ENCODE assay signal across 18 cellular contexts in genomic region chr6:33820243-33820642, GRCh38. TPM values are rescaled to one million over a fixed set of nuclear protein-coding genes. Genes with fewer than 3 reads are reported as not detected.
DNase-seq lines count a peak whose midpoint lies in the region; ATAC-seq, FAIRE-seq and TF ChIP-seq lines count a peak whose summit lies in the region.
"Had no signal": no experiment of that assay in that cellular context is flagged by ENCODE, and none has a peak within 500 bp of the region (broad histone marks: within the 10 kb centered on the region; RNA-seq: fewer than 3 reads in every experiment).

No MANE protein-coding gene starts in this region.

- DNase-seq in AG08395 (ENCODE audit: low spot score) = peak; percentile 38
- DNase-seq in IMR-90 = no peak
- DNase-seq in RPMI7951 (ENCODE audit: low read depth) = peak; percentile 37
- peak; percentile 41 for DNase-seq in kidney
- no peak for DNase-seq in NCI-H1417 treated with DMSO at 0.1 percent for 48 hours (lab: John Stamatoyannopoulos, UW)
- no peak for DNase-seq in foreskin melanocyte
- DNase-seq in GM20000 (ENCODE audit: low spot score) = no peak
- no peak for DNase-seq in PC-3
- DNase-seq: 8988T, C1 segment of cervical spinal cord, H9, Kasumi-1, NCI-H1105 treated with DMSO at 0.1 percent for 48 hours, NCI-H1930, NCI-H446 treated with DMSO at 0.1 percent for 48 hours had no signal

- FAIRE-seq in kidney (lab: Jason Lieb, UNC) = no peak
- FAIRE-seq: GM12878, GM18507 had no signal

- H3K4me2 ChIP-seq in IMR-90 (ENCODE audit: low read depth, low read length) = no peak overlapping the region
- no peak overlapping the region for H3K4me2 ChIP-seq in PC-3 (ENCODE audit: low read length)

- no peak overlapping the region for H4K5ac ChIP-seq in IMR-90 (ENCODE audit: low read depth, low read length)

- no peak overlapping the region for H3K4me3 ChIP-seq in IMR-90 (ENCODE audit: insufficient read depth, low read depth, low read length)
- no peak overlapping the region for H3K4me3 ChIP-seq in kidney (ENCODE audit: low read length in 2 of 2)
- H3K4me3 ChIP-seq in PC-3 (ENCODE audit: low read length) = no peak overlapping the region
- H3K4me3 ChIP-seq: GM12878 had no signal

- no peak overlapping the region for H3K9ac ChIP-seq in IMR-90 (ENCODE audit: low read depth, low read length)
- H3K9ac ChIP-seq in kidney (ENCODE audit: low read length in 2 of 2) = no peak overlapping the region
- H3K9ac ChIP-seq in PC-3 (ENCODE audit: low read length) = no peak overlapping the region

- H2BK20ac ChIP-seq in IMR-90 (ENCODE audit: low read depth, low read length) = no peak overlapping the region

- H2BK5ac ChIP-seq in IMR-90 (ENCODE audit: low read depth, low read length, poor library complexity, severe bottlenecking) = no peak overlapping the region

- H3K27ac ChIP-seq in IMR-90 (ENCODE audit: insufficient read depth, low read length) (no peak overlapping the region), kidney (ENCODE audit: low read depth in 2 of 2, low read length in 2 of 2) (no peak overlapping the region), PC-3 (ENCODE audit: low read length) (no peak overlapping the region)

- H4K91ac ChIP-seq in IMR-90 (ENCODE audit: insufficient read depth, low read depth, low read length) = no peak overlapping the region

- H2BK15ac ChIP-seq in IMR-90 (ENCODE audit: low read depth, low read length) = no peak overlapping the region

- TF ChIP-seq CTCF in IMR-90 (conservative IDR thresholded peaks at IDR 0.05; ENCODE audit: low read depth, low read length) = no peak
- TF ChIP-seq CTCF in kidney (IDR thresholded peaks at IDR 0.05; ENCODE audit: borderline replicate concordance, extremely low read depth, insufficient read depth) = no peak
- no peak for TF ChIP-seq CTCF in GM20000 (IDR thresholded peaks at IDR 0.05; ENCODE audit: extremely low read depth, missing control alignments)
- no peak for TF ChIP-seq CTCF in PC-3 (conservative IDR thresholded peaks at IDR 0.05; ENCODE audit: low read depth, low read length)

- 47% methylated on average over 8 of the region's 10 CpGs; no CpG with 5 or more reads in 1 of the 2 experiments for WGBS in IMR-90 (ENCODE audit: extremely low coverage in 2 of 2, insufficient read length in 1 of 2), 2 experiments

- no peaks in the 10 kb centered on the region for H3K9me3 ChIP-seq in IMR-90 (ENCODE audit: control insufficient read depth, insufficient read depth, low read length)
- H3K9me3 ChIP-seq in kidney (ENCODE audit: control insufficient read depth in 1 of 2, low read length in 2 of 2) = no peaks in the 10 kb centered on the region
- H3K9me3 ChIP-seq in PC-3 (ENCODE audit: low read length) = no peaks in the 10 kb centered on the region

- H2AFZ ChIP-seq in IMR-90 (replicated peaks; ENCODE audit: low read length, poor library complexity) = peak overlapping the region; percentile 25
- no peak overlapping the region for H2AFZ ChIP-seq in PC-3 (ENCODE audit: low read length)

- in situ Hi-C loops in IMR-90 (cut with MboI; ENCODE audit: low sequenced_read_pairs) = no loop called here

- H3K36me3 ChIP-seq in IMR-90 (ENCODE audit: control insufficient read depth, insufficient read depth, low read length) (no peaks in the 10 kb centered on the region), kidney (ENCODE audit: control insufficient read depth in 1 of 2, insufficient read depth in 2 of 2, low read length in 2 of 2) (no peaks in the 10 kb centered on the region), PC-3 (ENCODE audit: low read depth, low read length) (no peaks in the 10 kb centered on the region)

- H3K56ac ChIP-seq in IMR-90 (ENCODE audit: extremely low read depth, insufficient read depth, low read length) = no peak overlapping the region

- no peak overlapping the region for H4K8ac ChIP-seq in IMR-90 (ENCODE audit: low read depth in 2 of 2, low read length in 2 of 2)

- H3K4me1 ChIP-seq in IMR-90 (ENCODE audit: control insufficient read depth, insufficient read depth, low read length) = peaks cover 4% of the 10 kb centered on the region; the same call in 1 of the 2 replicates
- peaks cover 3 to 9% of the 10 kb centered on the region in 2 donors for H3K4me1 ChIP-seq in kidney (ENCODE audit: control insufficient read depth in 1 of 2, insufficient read depth in 1 of 2, low read depth in 1 of 2, low read length in 2 of 2)
- H3K4me1 ChIP-seq in PC-3 (ENCODE audit: insufficient read depth, low read length) = no peaks in the 10 kb centered on the region

- BruUV-seq in IMR-90 (replicated peaks; lab: Mats Ljungman, UMichigan) (no TSS peak), PC-3 (replicated peaks; lab: Mats Ljungman, UMichigan) (no TSS peak)

- dilution Hi-C loops in IMR-90 (cut with HindIII; ENCODE audit: low sequenced_read_pairs, unreplicated experiment) = no loop called here

- no peaks in the 10 kb centered on the region for H3K79me1 ChIP-seq in IMR-90 (ENCODE audit: low read depth in 1 of 2, low read length in 2 of 2)

- no peak overlapping the region for H3K18ac ChIP-seq in IMR-90 (ENCODE audit: low read depth, low read length)

- H2AK9ac ChIP-seq in IMR-90 (replicated peaks; ENCODE audit: low read depth, low read length, poor library complexity) = no peak overlapping the region

- no peak overlapping the region for H2AK5ac ChIP-seq in IMR-90 (ENCODE audit: low read depth, low read length)

- H3K9me2 ChIP-seq in PC-3 (replicated peaks; ENCODE audit: low read length) = no peaks in the 10 kb centered on the region

- CTCF ChIA-PET in IMR-90 (lab: Yijun Ruan, JAX) = no interaction called here
- CTCF ChIA-PET in PC-3 (lab: Charles Lee) = no interaction called here

- H3K4ac ChIP-seq in IMR-90 (ENCODE audit: low read depth, low read length) = no peak overlapping the region

- H3K27me3 ChIP-seq in IMR-90 (ENCODE audit: control insufficient read depth, insufficient read depth, low read length) (peaks cover 57% of the 10 kb centered on the region), PC-3 (ENCODE audit: low read length) (peaks cover 24% of the 10 kb centered on the region)

- H3F3A ChIP-seq in PC-3 (ENCODE audit: low read length, unreplicated experiment) = no peaks in the 10 kb centered on the region

- H4K20me1 ChIP-seq in IMR-90 (ENCODE audit: insufficient read depth, low read length) (no peaks in the 10 kb centered on the region), PC-3 (ENCODE audit: low read length) (no peaks in the 10 kb centered on the region)

- H3K14ac ChIP-seq in IMR-90 (replicated peaks; ENCODE audit: low read depth, low read length) = no peak overlapping the region

- no peak for TF ChIP-seq RAD21 in IMR-90 (IDR thresholded peaks at IDR 0.05; ENCODE audit: low read length)

- H2BK120ac ChIP-seq in IMR-90 (ENCODE audit: low read depth, low read length) = no peak overlapping the region

- POLR2A ChIA-PET in IMR-90 (lab: Charles Lee; ENCODE audit: unreplicated experiment) (no interaction called here), PC-3 (lab: Charles Lee; ENCODE audit: unreplicated experiment) (no interaction called here)

- intact Hi-C loops in IMR-90 (cut with micrococcal nuclease) = no loop called here
- intact Hi-C loops in kidney (cut with DNase I) = no loop called here
- intact Hi-C loops in PC-3 (cut with micrococcal nuclease) = no loop called here

- H3K79me2 ChIP-seq in PC-3 (ENCODE audit: low read length) = no peaks in the 10 kb centered on the region

- no peak overlapping the region for H3K23ac ChIP-seq in IMR-90 (ENCODE audit: low read depth, low read length)

- no peak for TF ChIP-seq POLR2A in IMR-90 (IDR thresholded peaks at IDR 0.05; ENCODE audit: low read depth, low read length)

- ATAC-seq in IMR-90 (ENCODE audit: low read depth) (no peak), PC-3 (no peak)
- ATAC-seq: GM12878 had no signal

- 0 out of 2 replicates have a peak, but pooled peaks cover 6% of the 10 kb centered on the region for H3K9me1 ChIP-seq in IMR-90 (ENCODE audit: insufficient read depth, low read length)

TF ChIP-seq in IMR-90, 13 proteins besides CTCF, POLR2A, EP300 and RAD21:
- TF ChIP-seq SMC3 (IDR thresholded peaks at IDR 0.05; ENCODE audit: low read depth, low read length) (no peak), NFE2L2 (IDR thresholded peaks at IDR 0.05; ENCODE audit: low read depth, low read length) (no peak), MAZ (IDR thresholded peaks at IDR 0.05; ENCODE audit: borderline replicate concordance, low read depth, low read length) (no peak), MXI1 (IDR thresholded peaks at IDR 0.05; ENCODE audit: borderline replicate concordance, low read depth, low read length) (no peak), CEBPB (IDR thresholded peaks at IDR 0.05; ENCODE audit: low read depth, low read length) (no peak), RFX5 (IDR thresholded peaks at IDR 0.05; ENCODE audit: low read depth, low read length) (no peak), MAFK (IDR thresholded peaks at IDR 0.05; ENCODE audit: low read depth, low read length) (no peak)

RNA-seq across cellular contexts. Expression of gene MLN, which starts 16.4 kb away (rescaled TPM):
- not detected in 2 replicates for total RNA-seq in IMR-90 (2012; rRNA removed)
- not detected in 2 replicates for polyA plus RNA-seq in IMR-90 (2012; rRNA removed)
- polyA plus RNA-seq in IMR-90 (2012; cell fraction: cytosol; rRNA removed) = not detected in 2 replicates
- not detected in 2 replicates for polyA plus RNA-seq in IMR-90 (2012; cell fraction: nucleus; rRNA removed; ENCODE audit: low replicate concordance)
- total RNA-seq in RPMI7951 (2014; rRNA removed; shearing (Covaris generic)) = not detected in 2 replicates
- not detected for total RNA-seq in kidney
- polyA plus RNA-seq in kidney (ENCODE audit: insufficient read depth, low read depth, low replicate concordance) = not detected
- not detected in 2 replicates for total RNA-seq in PC-3 (2014; rRNA removed)
- total RNA-seq: GM12878, H9, SK-MEL-5 had no signal
- polyA plus RNA-seq: GM12878 had no signal

RNA-seq across cellular contexts. Expression of gene LEMD2, which starts 31.3 kb away (rescaled TPM):
- total RNA-seq in IMR-90 (2012; rRNA removed) (24.4 and 26.5 TPM in 2 replicates), kidney (57.1 TPM), PC-3 (2014; rRNA removed) (54.5 and 83.6 TPM in 2 replicates)
- polyA plus RNA-seq in IMR-90 (2012; rRNA removed) (37.8 and 43.6 TPM in 2 replicates), kidney (ENCODE audit: insufficient read depth, low read depth, low replicate concordance) (36.4 TPM)
- polyA plus RNA-seq in IMR-90 (2012; cell fraction: cytosol; rRNA removed) = 30.9 and 55.6 TPM in 2 replicates
- 98.1 and 109 TPM in 2 replicates for polyA plus RNA-seq in IMR-90 (2012; cell fraction: nucleus; rRNA removed; ENCODE audit: low replicate concordance)
- 34.1 and 46.9 TPM in 2 replicates for total RNA-seq in RPMI7951 (2014; rRNA removed; shearing (Covaris generic))

Comparison
In these comparisons a context has a peak if more than half of its experiments do, and no peak if none do; other contexts are left out.
1. DNase-seq: peak in AG08395 (single experiment), RPMI7951 (single experiment) and kidney (single experiment); none in IMR-90 (single experiment), NCI-H1417 treated with DMSO at 0.1 percent for 48 hours (single experiment), foreskin melanocyte (single experiment), GM20000 (single experiment) and PC-3 (single experiment).